Comparison of ENCODE assay signal across 20 cellular contexts in the genomic region with DNA sequence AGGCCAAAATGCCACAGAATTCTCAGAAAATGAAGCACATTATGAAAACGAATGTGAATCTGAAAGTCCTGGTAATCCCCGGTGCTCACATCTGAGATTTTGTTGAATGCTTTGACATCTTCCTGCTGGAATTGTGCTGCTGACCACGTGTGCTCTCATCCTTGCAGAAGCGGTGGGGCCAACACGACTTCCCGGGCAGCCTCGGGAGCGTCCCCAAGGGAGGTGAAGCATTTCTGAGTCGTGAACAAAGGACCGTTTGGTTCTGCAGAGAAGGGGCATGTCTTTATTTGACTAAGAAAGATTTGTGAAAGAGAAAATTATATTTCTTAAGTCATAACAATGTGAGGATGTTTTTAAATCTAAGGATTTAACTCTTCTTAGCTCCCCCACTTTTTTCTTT.
DNase-seq lines count a peak whose midpoint lies in the region; ATAC-seq and TF ChIP-seq lines count a peak whose summit lies in the region.
"Had no signal": no experiment of that assay in that cellular context is flagged by ENCODE, and none has a peak within 500 bp of the region (broad histone marks: within the 10 kb centered on the region; RNA-seq: fewer than 3 reads in every experiment).

No MANE protein-coding gene starts in this region.

- peak; percentile 35 to 50 for DNase-seq in SJCRH30
- DNase-seq in left ventricle myocardium inferior = peak; percentile 34
- no peak for DNase-seq in nephron progenitor cell
- no peak for DNase-seq in CD8-positive, alpha-beta T cell
- no peak for DNase-seq in activated T-cell treated with anti-CD3 and anti-CD28 coated beads, Interleukin-2, amount 50 U/mL, for 24 hours
- DNase-seq in EL = no peak
- no peak for DNase-seq in NCI-H187 (lab: John Stamatoyannopoulos, UW)
- DNase-seq: CD4-positive, alpha-beta T cell; DMS53; H7; HFFc6; NCI-H1417; NCI-H187 treated with DMSO at 0.1 percent for 48 hours; NCI-H2227 treated with DMSO at 0.1 percent for 48 hours; NCI-H510A treated with DMSO at 0.1 percent for 48 hours; NCI-H82; OCI-M1 had no signal

- CTCF ChIA-PET in CD8-positive, alpha-beta T cell (lab: Charles Lee) = no interaction called here

- TF ChIP-seq CTCF in left ventricle myocardium inferior (IDR thresholded peaks at IDR 0.05; ENCODE audit: borderline replicate concordance) = no peak
- no peak for TF ChIP-seq CTCF in nephron progenitor cell (IDR thresholded peaks at IDR 0.05)
- TF ChIP-seq CTCF in CD8-positive, alpha-beta T cell (IDR thresholded peaks at IDR 0.05) = no peak

- peak overlapping the region; percentile 98 for H3K4me2 ChIP-seq in BLaER1
- H3K4me2 ChIP-seq: KMS-11 had no signal

- H3K4me1 ChIP-seq in BLaER1 (peaks cover 54% of the 10 kb centered on the region), SJCRH30 (peaks cover 36% of the 10 kb centered on the region), left ventricle myocardium inferior (peaks cover 23% of the 10 kb centered on the region)
- no peaks in the 10 kb centered on the region for H3K4me1 ChIP-seq in CD8-positive, alpha-beta T cell (ENCODE audit: insufficient read depth, low read length)

- H3K27ac ChIP-seq in BLaER1 (0 out of 2 replicates have a peak overlapping the region, but pooled peaks have one; percentile 82), SJCRH30 (peak overlapping the region; percentile 92), left ventricle myocardium inferior (replicated peaks) (no peak overlapping the region)
- H3K27ac ChIP-seq in CD8-positive, alpha-beta T cell (ENCODE audit: low read depth, low read length) = no peak overlapping the region
- H3K27ac ChIP-seq: KMS-11 had no signal

- peaks cover 3% of the 10 kb centered on the region for H3K27me3 Mint-ChIP-seq in nephron progenitor cell (ENCODE audit: low read depth, poor library complexity)
- peaks cover 10% of the 10 kb centered on the region for H3K27me3 Mint-ChIP-seq in CD8-positive, alpha-beta T cell (ENCODE audit: low read depth)
- no peaks in the 10 kb centered on the region for H3K27me3 Mint-ChIP-seq in activated T-cell treated with anti-CD3 and anti-CD28 coated beads, Interleukin-2, amount 50 U/mL, for 24 hours
- H3K27me3 Mint-ChIP-seq: B cell; CD4-positive, alpha-beta T cell had no signal

- no peak for ATAC-seq in CD8-positive, alpha-beta T cell

- H3K9me3 ChIP-seq in BLaER1 = peaks cover 14% of the 10 kb centered on the region; the same call in 1 of the 2 replicates
- H3K9me3 ChIP-seq in SJCRH30 (replicated peaks) = no peaks in the 10 kb centered on the region
- no peaks in the 10 kb centered on the region for H3K9me3 ChIP-seq in left ventricle myocardium inferior (replicated peaks)
- H3K9me3 ChIP-seq in CD8-positive, alpha-beta T cell (ENCODE audit: low read length) = no peaks in the 10 kb centered on the region

- no peaks in the 10 kb centered on the region for H3K36me3 ChIP-seq in BLaER1
- H3K36me3 ChIP-seq in SJCRH30 = no peaks in the 10 kb centered on the region
- H3K36me3 ChIP-seq in left ventricle myocardium inferior = no peaks in the 10 kb centered on the region
- H3K36me3 ChIP-seq in CD8-positive, alpha-beta T cell (ENCODE audit: insufficient read depth, low read length) = no peaks in the 10 kb centered on the region

- peaks cover 9% of the 10 kb centered on the region for H3K27me3 ChIP-seq in BLaER1
- no peaks in the 10 kb centered on the region for H3K27me3 ChIP-seq in SJCRH30
- peaks cover 45% of the 10 kb centered on the region for H3K27me3 ChIP-seq in left ventricle myocardium inferior (ENCODE audit: low read depth)
- no peaks in the 10 kb centered on the region for H3K27me3 ChIP-seq in CD8-positive, alpha-beta T cell (ENCODE audit: insufficient read depth, low read length)

- no peaks in the 10 kb centered on the region for H4K20me1 ChIP-seq in BLaER1

- H3K36me3 Mint-ChIP-seq in nephron progenitor cell (ENCODE audit: low read depth) = no peaks in the 10 kb centered on the region
- no peaks in the 10 kb centered on the region for H3K36me3 Mint-ChIP-seq in CD8-positive, alpha-beta T cell
- no peaks in the 10 kb centered on the region for H3K36me3 Mint-ChIP-seq in activated T-cell treated with anti-CD3 and anti-CD28 coated beads, Interleukin-2, amount 50 U/mL, for 24 hours (ENCODE audit: low read depth)

- POLR2A ChIA-PET in CD8-positive, alpha-beta T cell (lab: Charles Lee) = no interaction called here

- 0 out of 2 replicates have a peak overlapping the region, but pooled peaks have one; percentile 11 for H3K4me3 ChIP-seq in BLaER1
- no peak overlapping the region for H3K4me3 ChIP-seq in SJCRH30
- H3K4me3 ChIP-seq in left ventricle myocardium inferior = no peak overlapping the region
- no peak overlapping the region for H3K4me3 ChIP-seq in CD8-positive, alpha-beta T cell (ENCODE audit: low read depth, low read length)

- peak overlapping the region; percentile 78 for H3K27ac Mint-ChIP-seq in nephron progenitor cell
- H3K27ac Mint-ChIP-seq in CD8-positive, alpha-beta T cell = no peak overlapping the region
- no peak overlapping the region for H3K27ac Mint-ChIP-seq in activated T-cell treated with anti-CD3 and anti-CD28 coated beads, Interleukin-2, amount 50 U/mL, for 24 hours
- H3K27ac Mint-ChIP-seq: B cell; CD4-positive, alpha-beta T cell; HFFc6 had no signal

- intact Hi-C loops in left ventricle myocardium inferior (cut with micrococcal nuclease) = no loop called here
- intact Hi-C loops in CD8-positive, alpha-beta T cell (cut with DNase I, micrococcal nuclease) = no loop called here

- no peak overlapping the region for H3K4me3 Mint-ChIP-seq in nephron progenitor cell
- H3K4me3 Mint-ChIP-seq in CD8-positive, alpha-beta T cell = no peak overlapping the region
- no peak overlapping the region for H3K4me3 Mint-ChIP-seq in activated T-cell treated with anti-CD3 and anti-CD28 coated beads, Interleukin-2, amount 50 U/mL, for 24 hours
- H3K4me3 Mint-ChIP-seq: B cell; CD4-positive, alpha-beta T cell; HFFc6 had no signal

- peaks cover 24% of the 10 kb centered on the region for H3K9me3 Mint-ChIP-seq in nephron progenitor cell
- no peaks in the 10 kb centered on the region for H3K9me3 Mint-ChIP-seq in CD8-positive, alpha-beta T cell
- H3K9me3 Mint-ChIP-seq in activated T-cell treated with anti-CD3 and anti-CD28 coated beads, Interleukin-2, amount 50 U/mL, for 24 hours = no peaks in the 10 kb centered on the region
- H3K9me3 Mint-ChIP-seq: CD4-positive, alpha-beta T cell had no signal

- H3K4me1 Mint-ChIP-seq in nephron progenitor cell = peaks cover 43% of the 10 kb centered on the region
- H3K4me1 Mint-ChIP-seq in CD8-positive, alpha-beta T cell (ENCODE audit: low read depth) = no peaks in the 10 kb centered on the region
- H3K4me1 Mint-ChIP-seq in activated T-cell treated with anti-CD3 and anti-CD28 coated beads, Interleukin-2, amount 50 U/mL, for 24 hours (ENCODE audit: low read depth) = no peaks in the 10 kb centered on the region
- H3K4me1 Mint-ChIP-seq: B cell had no signal

- H3K9ac ChIP-seq in BLaER1 = peak overlapping the region; percentile 10; the same call in 1 of the 2 replicates
- H3K9ac ChIP-seq: KMS-11 had no signal

Comparison
In these comparisons a context has a peak if more than half of its experiments do, and no peak if none do; other contexts are left out.
1. H3K27ac ChIP-seq: peak in BLaER1 (single experiment) and SJCRH30 (single experiment); none in left ventricle myocardium inferior (single experiment) and CD8-positive, alpha-beta T cell (single experiment).
2. DNase-seq: peak in SJCRH30 (2 of 2) and left ventricle myocardium inferior (single experiment); none in nephron progenitor cell (single experiment), CD8-positive, alpha-beta T cell (0 of 7), activated T-cell treated with anti-CD3 and anti-CD28 coated beads, Interleukin-2, amount 50 U/mL, for 24 hours (single experiment), EL (single experiment) and NCI-H187 (0 of 2).